1 cellular context compared by ENCODE assay signal in the genomic region with DNA sequence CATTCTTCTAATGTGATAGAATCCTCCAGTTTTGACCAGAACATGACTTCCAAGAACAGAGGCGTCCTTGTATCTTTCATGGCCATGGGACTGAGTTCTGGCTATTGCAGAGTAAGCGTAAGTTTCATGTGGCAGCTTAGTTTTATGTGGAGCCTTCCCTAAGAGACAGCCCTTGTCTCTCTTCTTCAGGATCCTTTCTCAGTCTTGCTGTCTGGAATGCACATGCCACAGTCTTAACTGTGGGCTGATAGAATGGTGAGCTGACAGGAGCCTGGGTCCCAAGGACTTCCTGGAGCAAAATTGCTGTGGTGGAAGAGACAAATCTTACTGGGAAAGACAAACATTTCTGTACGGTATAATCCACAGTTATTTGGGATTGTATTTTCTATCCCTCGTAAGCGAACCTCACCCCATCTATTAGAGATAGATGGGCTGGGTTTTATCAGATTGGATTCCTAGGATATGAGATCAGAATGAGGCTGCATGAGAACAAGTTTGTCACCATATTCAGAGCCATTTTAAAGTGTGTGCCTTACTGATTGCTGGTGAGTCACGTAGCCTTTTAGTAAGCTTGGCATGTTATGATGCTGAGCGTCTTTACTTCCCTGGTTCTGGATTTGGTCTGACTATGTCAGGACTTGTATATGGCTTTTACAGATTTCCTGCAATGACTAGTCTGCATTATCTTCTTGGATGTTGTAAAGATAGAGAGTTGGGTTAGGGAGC.
TF ChIP-seq lines count a peak whose summit lies in the region.

No MANE protein-coding gene starts in this region.

TF ChIP-seq in SK-N-SH treated with all-trans-retinoic acid at 6 μM for 48 hours, 23 proteins besides CTCF, POLR2A, EP300 and RAD21 (continued from another document):
- TF ChIP-seq, protein P1, sequence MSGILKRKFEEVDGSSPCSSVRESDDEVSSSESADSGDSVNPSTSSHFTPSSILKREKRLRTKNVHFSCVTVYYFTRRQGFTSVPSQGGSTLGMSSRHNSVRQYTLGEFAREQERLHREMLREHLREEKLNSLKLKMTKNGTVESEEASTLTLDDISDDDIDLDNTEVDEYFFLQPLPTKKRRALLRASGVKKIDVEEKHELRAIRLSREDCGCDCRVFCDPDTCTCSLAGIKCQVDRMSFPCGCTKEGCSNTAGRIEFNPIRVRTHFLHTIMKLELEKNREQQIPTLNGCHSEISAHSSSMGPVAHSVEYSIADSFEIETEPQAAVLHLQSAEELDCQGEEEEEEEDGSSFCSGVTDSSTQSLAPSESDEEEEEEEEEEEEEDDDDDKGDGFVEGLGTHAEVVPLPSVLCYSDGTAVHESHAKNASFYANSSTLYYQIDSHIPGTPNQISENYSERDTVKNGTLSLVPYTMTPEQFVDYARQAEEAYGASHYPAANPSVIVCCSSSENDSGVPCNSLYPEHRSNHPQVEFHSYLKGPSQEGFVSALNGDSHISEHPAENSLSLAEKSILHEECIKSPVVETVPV (CRISPR knock-in tag; IDR thresholded peaks at IDR 0.05) = no peak
- TF ChIP-seq SNAI2 (CRISPR knock-in tag; IDR thresholded peaks at IDR 0.05) (no peak), POU6F1 (CRISPR knock-in tag; IDR thresholded peaks at IDR 0.05; ENCODE audit: borderline replicate concordance, low read depth) (no peak)
